In the genomic region with DNA sequence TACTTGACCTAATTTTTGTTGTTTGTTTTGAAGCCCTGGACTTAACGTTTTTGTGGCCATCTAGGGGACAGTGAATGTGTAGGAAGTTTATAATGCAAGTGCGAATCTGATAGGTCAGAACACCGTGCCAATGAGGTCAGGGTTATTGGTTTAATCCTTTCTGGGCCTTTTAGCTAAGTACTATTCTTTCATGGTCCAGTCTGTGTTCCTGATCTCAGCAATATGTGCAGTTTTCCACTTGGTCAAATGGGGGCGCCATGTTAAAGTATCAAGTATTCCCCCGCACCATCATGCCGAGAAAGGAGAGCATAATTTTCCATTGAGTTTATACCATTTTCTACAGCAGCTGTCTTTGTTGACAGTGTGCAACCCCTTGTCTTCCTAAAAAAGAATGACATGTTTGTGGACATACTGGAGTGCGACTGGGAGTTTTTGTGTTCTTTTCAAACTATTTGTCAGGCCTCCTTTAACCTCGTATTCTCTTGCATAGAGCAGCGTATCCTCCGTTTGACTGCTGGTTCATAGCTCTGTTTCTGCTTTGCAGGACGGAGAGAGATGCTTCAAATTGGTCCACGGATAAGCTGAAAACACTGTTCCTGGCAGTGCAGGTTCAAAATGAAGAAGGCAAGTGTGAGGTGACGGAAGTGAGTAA, we compare ENCODE assay signal across 8 cellular contexts. TPM values are rescaled to one million over a fixed set of nuclear protein-coding genes. Genes with fewer than 3 reads are reported as not detected.
DNase-seq lines count a peak whose midpoint lies in the region; ATAC-seq, FAIRE-seq and TF ChIP-seq lines count a peak whose summit lies in the region.

No MANE protein-coding gene starts in this region.

- H3K9ac ChIP-seq in keratinocyte (ENCODE audit: control insufficient read depth, extremely low read depth, insufficient read depth, low read length), result peak overlapping the region; percentile 94

- H3K4me1 ChIP-seq in keratinocyte (ENCODE audit: control insufficient read depth, extremely low read depth, insufficient read depth, low read length), result peaks cover 7% of the 10 kb centered on the region

- peak overlapping the region; percentile 97 for H3K4me2 ChIP-seq in keratinocyte (ENCODE audit: control insufficient read depth, extremely low read depth, insufficient read depth, low read depth, low read length)

- peak overlapping the region; percentile 81 for H3K27ac ChIP-seq in brain microvascular endothelial cell
- peak overlapping the region; percentile 94 for H3K27ac ChIP-seq in keratinocyte (ENCODE audit: control insufficient read depth, insufficient read depth, low read length)

- H3K36me3 ChIP-seq in brain microvascular endothelial cell (replicated peaks) (peaks cover 42% of the 10 kb centered on the region), keratinocyte (ENCODE audit: control insufficient read depth in 2 of 2, extremely low read depth in 1 of 2, insufficient read depth in 2 of 2, low read length in 2 of 2) (peaks cover 20 to 22% of the 10 kb centered on the region in 2 experiments)

- TF ChIP-seq POLR2A in NB4 (IDR thresholded peaks at IDR 0.05; ENCODE audit: extremely low read depth, insufficient read length), result no peak

- in situ Hi-C loops in brain microvascular endothelial cell (cut with HindIII; ENCODE audit: low pct_ligation_motif_present, low sequenced_read_pairs), result no loop called here

- ATAC-seq in HG03025 (IDR thresholded peaks at IDR 0.05; ENCODE audit: low FRiP score, unreplicated experiment) (no peak), esophagus mucosa (no peak)

- DNase-seq in GM04503 (ENCODE audit: low read depth), result peak; percentile 23
- peak; percentile 81 for DNase-seq in NB4 (ENCODE audit: low read depth)
- peak; percentile 16 for DNase-seq in T1000 (lab: John Stamatoyannopoulos, UW)
- peak; percentile 85 for DNase-seq in brain microvascular endothelial cell
- DNase-seq in keratinocyte (ENCODE audit: low read depth, low spot score), result peak; percentile 35
- DNase-seq in stimulated activated CD4-positive, alpha-beta T cell treated with anti-CD3 and anti-CD28 coated beads, Interleukin-12 subunit alpha, Interleukin-12 subunit beta, amount 100 ng/mL, for 4 hours, result peak; percentile 48

- no peak for FAIRE-seq in keratinocyte (lab: Jason Lieb, UNC)

- TF ChIP-seq CTCF in NB4 (IDR thresholded peaks at IDR 0.05; ENCODE audit: low read depth, low read length) (peak; percentile 62), brain microvascular endothelial cell (IDR thresholded peaks at IDR 0.05; ENCODE audit: low read depth, low read length, missing control alignments) (peak; percentile 80), keratinocyte (optimal IDR thresholded peaks at IDR 0.05 in 1 of 3, IDR thresholded peaks at IDR 0.05 in 1 of 3, conservative IDR thresholded peaks at IDR 0.05 in 1 of 3; ENCODE audit: extremely low read depth in 1 of 3, insufficient read depth in 2 of 3, low read length in 3 of 3) (peak; percentile 55 to 79 (median 68))

- no peak overlapping the region for H2AFZ ChIP-seq in keratinocyte (ENCODE audit: control insufficient read depth, low read length)

- dilution Hi-C loops in keratinocyte (cut with MboI; ENCODE audit: extremely low pct_ligation_motif_present, low sequenced_read_pairs), result no loop called here

- H3K9me1 ChIP-seq in keratinocyte (ENCODE audit: control insufficient read depth, extremely low read depth, insufficient read depth, low read length), result no peaks in the 10 kb centered on the region

- H4K20me1 ChIP-seq in keratinocyte (ENCODE audit: control insufficient read depth, extremely low read depth, insufficient read depth, low read length), result peaks cover 9% of the 10 kb centered on the region

- H3K4me3 ChIP-seq in NB4 (ENCODE audit: low read depth, low read length) (peak overlapping the region; percentile 81), brain microvascular endothelial cell (ENCODE audit: low read depth, low read length) (peak overlapping the region; percentile 81), keratinocyte (ENCODE audit: control insufficient read depth in 2 of 3, extremely low read depth in 1 of 3, insufficient read depth in 2 of 3, low read depth in 1 of 3, low read length in 3 of 3) (peak overlapping the region; percentile 83 to 87 (median 85))

- no peaks in the 10 kb centered on the region for H3K27me3 ChIP-seq in brain microvascular endothelial cell (replicated peaks)
- H3K27me3 ChIP-seq in keratinocyte (ENCODE audit: control insufficient read depth, extremely low read depth, insufficient read depth, low read length), result no peaks in the 10 kb centered on the region

- H3K9me3 ChIP-seq in keratinocyte (ENCODE audit: control insufficient read depth, low read depth, low read length), result no peaks in the 10 kb centered on the region

- H3K79me2 ChIP-seq in keratinocyte (ENCODE audit: control insufficient read depth, insufficient read depth, low read length), result peaks cover 49% of the 10 kb centered on the region

RNA-seq across cellular contexts. Expression of gene AHSA1, which starts 1.3 kb away (rescaled TPM):
- 189 to 264 TPM (median 247 TPM) in 3 replicates for polyA plus RNA-seq in keratinocyte
- polyA plus RNA-seq in keratinocyte (2011; ENCODE audit: low read depth), result 211 TPM
- 310 and 402 TPM in 2 replicates for polyA plus RNA-seq in keratinocyte (2011; cell fraction: cytosol; rRNA removed)
- polyA plus RNA-seq in keratinocyte (2011; cell fraction: nucleus; rRNA removed), result 238 and 249 TPM in 2 replicates
- 141 and 160 TPM in 2 replicates for polyA plus RNA-seq in keratinocyte (2012; ENCODE audit: low replicate concordance)
- 120 to 151 TPM (median 129 TPM) in 3 replicates for polyA minus RNA-seq in keratinocyte
- 171 TPM for polyA minus RNA-seq in keratinocyte (2011; cell fraction: cytosol; rRNA and poly(A)+ RNA removed)
- 28.4 and 65.9 TPM in 2 replicates for polyA minus RNA-seq in keratinocyte (2011; cell fraction: nucleus; rRNA and poly(A)+ RNA removed)
- 69.5 TPM for total RNA-seq in esophagus mucosa

RNA-seq across cellular contexts. Expression of gene VIPAS39, which starts 1.8 kb away (rescaled TPM):
- 19.0 to 25.6 TPM (median 24.5 TPM) in 3 replicates for polyA plus RNA-seq in keratinocyte
- polyA plus RNA-seq in keratinocyte (2011; ENCODE audit: low read depth), result 18.9 TPM
- 15.6 and 21.8 TPM in 2 replicates for polyA plus RNA-seq in keratinocyte (2011; cell fraction: cytosol; rRNA removed)
- polyA plus RNA-seq in keratinocyte (2011; cell fraction: nucleus; rRNA removed), result 32.8 and 34.8 TPM in 2 replicates
- 9.6 and 11.1 TPM in 2 replicates for polyA plus RNA-seq in keratinocyte (2012; ENCODE audit: low replicate concordance)
- 8.8 to 31.2 TPM (median 30.2 TPM) in 3 replicates for polyA minus RNA-seq in keratinocyte
- polyA minus RNA-seq in keratinocyte (2011; cell fraction: cytosol; rRNA and poly(A)+ RNA removed), result 20.7 TPM
- polyA minus RNA-seq in keratinocyte (2011; cell fraction: nucleus; rRNA and poly(A)+ RNA removed), result 15.4 and 30.1 TPM in 2 replicates
- total RNA-seq in esophagus mucosa, result 11.9 TPM

RNA-seq across cellular contexts. Expression of gene NOXRED1, which starts 35.9 kb away (rescaled TPM):
- 0.15 to 0.66 TPM (median 0.33 TPM) in 3 replicates for polyA plus RNA-seq in keratinocyte
- not detected for polyA plus RNA-seq in keratinocyte (2011; ENCODE audit: low read depth)
- polyA plus RNA-seq in keratinocyte (2011; cell fraction: cytosol; rRNA removed), result 0.05 and 0.13 TPM in 2 replicates
- polyA plus RNA-seq in keratinocyte (2011; cell fraction: nucleus; rRNA removed), result 0.63 and 1.0 TPM in 2 replicates
- polyA plus RNA-seq in keratinocyte (2012; ENCODE audit: low replicate concordance), result 0.09 and 0.44 TPM in 2 replicates
- 0.26 to 1.2 TPM in 2 of 3 replicates, not detected in the other for polyA minus RNA-seq in keratinocyte
- polyA minus RNA-seq in keratinocyte (2011; cell fraction: cytosol; rRNA and poly(A)+ RNA removed), result not detected
- polyA minus RNA-seq in keratinocyte (2011; cell fraction: nucleus; rRNA and poly(A)+ RNA removed), result 0.32 and 1.1 TPM in 2 replicates
- not detected for total RNA-seq in esophagus mucosa

RNA-seq across cellular contexts. Expression of gene ISM2, which starts 39.4 kb away (rescaled TPM):
- 0.08 to 0.32 TPM (median 0.16 TPM) in 3 replicates for polyA plus RNA-seq in keratinocyte
- not detected for polyA plus RNA-seq in keratinocyte (2011; ENCODE audit: low read depth)
- 0.05 and 0.08 TPM in 2 replicates for polyA plus RNA-seq in keratinocyte (2011; cell fraction: cytosol; rRNA removed)
- polyA plus RNA-seq in keratinocyte (2011; cell fraction: nucleus; rRNA removed), result 0.24 and 0.41 TPM in 2 replicates
- polyA plus RNA-seq in keratinocyte (2012; ENCODE audit: low replicate concordance), result 0.25 TPM in 1 of 2 replicates, not detected in the other
- polyA minus RNA-seq in keratinocyte, result 0.19 to 0.26 TPM in 2 of 3 replicates, not detected in the other
- not detected for polyA minus RNA-seq in keratinocyte (2011; cell fraction: cytosol; rRNA and poly(A)+ RNA removed)
- 0.74 and 1.1 TPM in 2 replicates for polyA minus RNA-seq in keratinocyte (2011; cell fraction: nucleus; rRNA and poly(A)+ RNA removed)
- total RNA-seq in esophagus mucosa, result not detected

Comparison
In these comparisons a context has a peak if more than half of its experiments do, and no peak if none do; other contexts are left out.
1. DNase-seq: peak in every context shown above with its lines; median percentile 85 in brain microvascular endothelial cell; 81 in NB4; 48 in stimulated activated CD4-positive, alpha-beta T cell treated with anti-CD3 and anti-CD28 coated beads, Interleukin-12 subunit alpha, Interleukin-12 subunit beta, amount 100 ng/mL, for 4 hours; 35 in keratinocyte; 23 in GM04503; 16 in T1000.